Comparison of ENCODE assay signal across 18 cellular contexts in genomic region chr5:140978987-140979386, GRCh38. TPM values are rescaled to one million over a fixed set of nuclear protein-coding genes. Genes with fewer than 3 reads are reported as not detected.
DNase-seq lines count a peak whose midpoint lies in the region; FAIRE-seq and TF ChIP-seq lines count a peak whose summit lies in the region.
"Had no signal": no experiment of that assay in that cellular context is flagged by ENCODE, and none has a peak within 500 bp of the region (broad histone marks: within the 10 kb centered on the region; RNA-seq: fewer than 3 reads in every experiment).

No MANE protein-coding gene starts in this region.

- no peak for TF ChIP-seq POLR2A in lower leg skin (IDR thresholded peaks at IDR 0.05)

- H3K27me3 Mint-ChIP-seq in chondrocyte (ENCODE audit: low read depth): no peaks in the 10 kb centered on the region
- H3K27me3 Mint-ChIP-seq: CD4-positive, CD25-positive, alpha-beta regulatory T cell had no signal

- H3K36me3 ChIP-seq in A673 (ENCODE audit: insufficient read depth, low read length, poor library complexity, severe bottlenecking) (peaks cover 3% of the 10 kb centered on the region), parathyroid adenoma (ENCODE audit: control insufficient read depth, insufficient read depth, low read length) (no peaks in the 10 kb centered on the region)
- H3K36me3 ChIP-seq: BLaER1, HAP-1 had no signal

- H3K9ac ChIP-seq in parathyroid adenoma: no peak overlapping the region
- H3K9ac ChIP-seq: BLaER1 had no signal

- H3K27ac ChIP-seq in A673 (ENCODE audit: low read depth, low read length, poor library complexity, severe bottlenecking): peak overlapping the region; percentile 83
- H3K27ac ChIP-seq in parathyroid adenoma: peak overlapping the region; percentile 81
- H3K27ac ChIP-seq: BLaER1 had no signal

- H3K27me3 ChIP-seq in A673 (replicated peaks; ENCODE audit: insufficient read depth, low read depth, low read length, poor library complexity): no peaks in the 10 kb centered on the region
- H3K27me3 ChIP-seq in parathyroid adenoma (ENCODE audit: control insufficient read depth, insufficient read depth, low read length): no peaks in the 10 kb centered on the region
- H3K27me3 ChIP-seq: BLaER1 had no signal

- H3K36me3 Mint-ChIP-seq in chondrocyte (ENCODE audit: low read depth): peaks cover 6% of the 10 kb centered on the region
- H3K36me3 Mint-ChIP-seq: CD4-positive, CD25-positive, alpha-beta regulatory T cell had no signal

- CTCF ChIA-PET in A673 (lab: Charles Lee): no interaction called here

- peak; percentile 84 for FAIRE-seq in D721Med (lab: Jason Lieb, UNC)
- FAIRE-seq: A204.1, GM12878 had no signal

- H3K4me3 ChIP-seq in A673 (ENCODE audit: low read depth, low read length, poor library complexity, severe bottlenecking) (no peak overlapping the region), parathyroid adenoma (ENCODE audit: low read depth, low read length) (no peak overlapping the region), lower leg skin (ENCODE audit: low read depth, poor library complexity, severe bottlenecking) (no peak overlapping the region)
- H3K4me3 ChIP-seq: BLaER1, GM12878, HAP-1 had no signal

- intact Hi-C loops in A673 (cut with micrococcal nuclease; ENCODE audit: unreplicated experiment) (no loop called here), lower leg skin (cut with DNase I; ENCODE audit: low total_unique reads) (no loop called here)

- WGBS in lower leg skin, 2 donors: 93 to 94% methylated on average over 1 of the region's 1 CpG

- no TSS peak for BruUV-seq in A673 (replicated peaks; lab: Mats Ljungman, UMichigan)

- H3K4me1 ChIP-seq in A673 (ENCODE audit: insufficient read depth, low read length, poor library complexity, severe bottlenecking) (peaks cover 42% of the 10 kb centered on the region), parathyroid adenoma (peaks cover 30% of the 10 kb centered on the region)
- H3K4me1 ChIP-seq: BLaER1, Caco-2, HAP-1 had no signal

- no peak for TF ChIP-seq CTCF in A673 (conservative IDR thresholded peaks at IDR 0.05; ENCODE audit: low read depth, low read length)
- TF ChIP-seq CTCF in D721Med (IDR thresholded peaks at IDR 0.05; ENCODE audit: insufficient read depth, missing control alignments): no peak
- no peak for TF ChIP-seq CTCF in chondrocyte (IDR thresholded peaks at IDR 0.05)
- TF ChIP-seq CTCF in parathyroid adenoma (IDR thresholded peaks at IDR 0.05): no peak
- no peak for TF ChIP-seq CTCF in lower leg skin (IDR thresholded peaks at IDR 0.05)

- peak overlapping the region; percentile 8 for H3K27ac Mint-ChIP-seq in chondrocyte (ENCODE audit: unreplicated experiment)

- H3K4me2 ChIP-seq in parathyroid adenoma (ENCODE audit: low read length): peak overlapping the region; percentile 16
- H3K4me2 ChIP-seq: BLaER1 had no signal

- H2AFZ ChIP-seq in parathyroid adenoma: no peak overlapping the region

- POLR2A ChIA-PET in A673 (lab: Charles Lee; ENCODE audit: low non-redundant PET): no interaction called here

- peaks cover 19% of the 10 kb centered on the region for H3K4me1 Mint-ChIP-seq in chondrocyte (ENCODE audit: low read depth)
- H3K4me1 Mint-ChIP-seq: CD4-positive, CD25-positive, alpha-beta regulatory T cell had no signal

- no peaks in the 10 kb centered on the region for H3K9me3 Mint-ChIP-seq in chondrocyte (ENCODE audit: low read depth)

- peaks cover 3% of the 10 kb centered on the region for H3K79me2 ChIP-seq in parathyroid adenoma

- H3K9me3 ChIP-seq in A673 (ENCODE audit: low read depth, low read length, poor library complexity, severe bottlenecking) (no peaks in the 10 kb centered on the region), parathyroid adenoma (ENCODE audit: control insufficient read depth, low read length) (no peaks in the 10 kb centered on the region)
- H3K9me3 ChIP-seq: BLaER1, Caco-2, HAP-1 had no signal

- no peak overlapping the region for H3K4me3 Mint-ChIP-seq in chondrocyte (ENCODE audit: unreplicated experiment)
- H3K4me3 Mint-ChIP-seq: CD4-positive, CD25-positive, alpha-beta regulatory T cell had no signal

- DNase-seq in A673 (ENCODE audit: low spot score): no peak
- DNase-seq in D721Med (ENCODE audit: insufficient read length, low spot score): no peak
- no peak for DNase-seq in chondrocyte (ENCODE audit: low spot score)
- no peak for DNase-seq in lower leg skin (ENCODE audit: low spot score in 2 of 2)
- no peak for DNase-seq in ecto neural progenitor cell (ENCODE audit: low spot score)
- no peak for DNase-seq in activated effector memory CD4-positive, alpha-beta T cell treated with Interleukin-2 at 50 U/mL for 16 hours
- DNase-seq: Caco-2; CD4-positive, CD25-positive, alpha-beta regulatory T cell; DMS53; DND-41; EL; KG1 had no signal

RNA-seq across cellular contexts. Expression of gene PCDHAC2, which starts 12.7 kb away (rescaled TPM):
- total RNA-seq in A673 (2021) (6.8 and 7.1 TPM in 2 replicates), chondrocyte (4.9 to 7.1 TPM (median 6.7 TPM) in 3 replicates), lower leg skin (under 1 TPM in 3 of 4 donors, not detected in 1; 0.21 to 0.29 (median 0.27) TPM)
- total RNA-seq: Caco-2; CD4-positive, CD25-positive, alpha-beta regulatory T cell had no signal

RNA-seq across cellular contexts. Expression of gene PCDHAC1, which starts 52.9 kb away (rescaled TPM):
- total RNA-seq in A673 (2021) (7.2 and 8.8 TPM in 2 replicates), chondrocyte (5.8 to 7.2 TPM (median 7.1 TPM) in 3 replicates), lower leg skin (under 1 TPM in 2 of 4 donors, not detected in 2; 0.16 to 0.17 TPM)
- total RNA-seq: Caco-2; CD4-positive, CD25-positive, alpha-beta regulatory T cell; GM12878; HT-29 had no signal
